ENCODE assay signal across 8 cellular contexts in genomic region chr1:207868769-207869721, GRCh38. TPM values are rescaled to one million over a fixed set of nuclear protein-coding genes. Genes with fewer than 3 reads are reported as not detected.
DNase-seq lines count a peak whose midpoint lies in the region; ATAC-seq and TF ChIP-seq lines count a peak whose summit lies in the region.

No MANE protein-coding gene starts in this region.

- peak overlapping the region; percentile 91 for H3K4me3 ChIP-seq in SJSA1
- peak overlapping the region; percentile 70 to 93 for H3K4me3 ChIP-seq in neutrophil (ENCODE audit: low read depth in 1 of 2, low read length in 1 of 2)
- H3K4me3 ChIP-seq in tibial artery = peak overlapping the region; percentile 91 to 97

- intact Hi-C loops in tibial artery (cut with DNase I; ENCODE audit: low total_unique reads) = loop anchor here (2.0 kb wide), 1 partner anchor 44 kb away; no protein-coding TSS in a partner anchor

- H3K9me3 ChIP-seq in SJSA1 (replicated peaks) (no peaks in the 10 kb centered on the region), neutrophil (no peaks in the 10 kb centered on the region), tibial artery (no peaks in the 10 kb centered on the region)

- H3K27ac ChIP-seq in SJSA1 (peak overlapping the region; percentile 45), neutrophil (peak overlapping the region; percentile 98), tibial artery (peak overlapping the region; percentile 94 to 99)

- peaks cover 15% of the 10 kb centered on the region for H3K4me1 ChIP-seq in SJSA1 (replicated peaks)
- peaks cover 54 to 55% of the 10 kb centered on the region in 2 experiments for H3K4me1 ChIP-seq in neutrophil (ENCODE audit: control insufficient read depth in 1 of 2, insufficient read depth in 1 of 2, low read depth in 1 of 2, low read length in 1 of 2)
- peaks cover 3 to 54% (median 42%) of the 10 kb centered on the region in 4 donors for H3K4me1 ChIP-seq in tibial artery

- no peaks in the 10 kb centered on the region for H3K27me3 Mint-ChIP-seq in IgD-negative memory B cell

- TF ChIP-seq CTCF in neutrophil (IDR thresholded peaks at IDR 0.05) (peak; percentile 96), tibial artery (IDR thresholded peaks at IDR 0.05) (peak; percentile 74 to 98)

- peak; percentile 70 for ATAC-seq in GM21528 (IDR thresholded peaks at IDR 0.05; ENCODE audit: low FRiP score, unreplicated experiment)

- H3K4me1 Mint-ChIP-seq in IgD-negative memory B cell = peaks cover 50 to 78% (median 54%) of the 10 kb centered on the region in 3 donors

- H3K27ac Mint-ChIP-seq in IgD-negative memory B cell = peak overlapping the region; percentile 59 to 82 (median 80)

- DNase-seq in Daoy (ENCODE audit: low read depth) (peak; percentile 87), SJSA1 (ENCODE audit: low read depth in 1 of 2, low spot score in 2 of 2) (peak; percentile 68 to 71), germinal center (ENCODE audit: low spot score) (peak; percentile 84), tibial artery (peak; percentile 75 to 90)
- DNase-seq in activated naive CD4-positive, alpha-beta T cell treated with anti-CD3 and anti-CD28 coated beads, Interleukin-2, amount 50 U/mL, for 16 hours = peak; percentile 74

- no peaks in the 10 kb centered on the region for H3K9me3 Mint-ChIP-seq in IgD-negative memory B cell

- H3K36me3 ChIP-seq in SJSA1 = peaks cover 14% of the 10 kb centered on the region
- peaks cover 14% of the 10 kb centered on the region for H3K36me3 ChIP-seq in neutrophil
- no peaks in the 10 kb centered on the region for H3K36me3 ChIP-seq in tibial artery

- H3K27me3 ChIP-seq in SJSA1 (replicated peaks) = no peaks in the 10 kb centered on the region
- H3K27me3 ChIP-seq in neutrophil = no peaks in the 10 kb centered on the region
- H3K27me3 ChIP-seq in tibial artery = no peaks in the 10 kb centered on the region

- H3K36me3 Mint-ChIP-seq in IgD-negative memory B cell = no peaks in the 10 kb centered on the region

- peak overlapping the region; percentile 88 to 98 (median 92) for H3K4me3 Mint-ChIP-seq in IgD-negative memory B cell

RNA-seq across cellular contexts. Expression of gene CD34, which starts 41.9 kb away (rescaled TPM):
- not detected in 2 replicates for total RNA-seq in Daoy (2014; rRNA removed; shearing (Covaris generic))
- not detected for polyA plus RNA-seq in IgD-negative memory B cell
- 0.11 and 0.44 TPM in 2 replicates for total RNA-seq in SJSA1 (2014; rRNA removed; shearing (Covaris generic))

Comparison
In these comparisons a context has a peak if more than half of its experiments do, and no peak if none do; other contexts are left out.
1. Peak in every context shown above with its lines: DNase-seq, ATAC-seq, H3K4me3 ChIP-seq and H3K27ac ChIP-seq.
2. H3K27ac ChIP-seq: peak in every context shown above with its lines; median percentile 98 in neutrophil; 96 in tibial artery; 45 in SJSA1.